Comparison of ENCODE assay signal across 1 cellular context in the genomic region with DNA sequence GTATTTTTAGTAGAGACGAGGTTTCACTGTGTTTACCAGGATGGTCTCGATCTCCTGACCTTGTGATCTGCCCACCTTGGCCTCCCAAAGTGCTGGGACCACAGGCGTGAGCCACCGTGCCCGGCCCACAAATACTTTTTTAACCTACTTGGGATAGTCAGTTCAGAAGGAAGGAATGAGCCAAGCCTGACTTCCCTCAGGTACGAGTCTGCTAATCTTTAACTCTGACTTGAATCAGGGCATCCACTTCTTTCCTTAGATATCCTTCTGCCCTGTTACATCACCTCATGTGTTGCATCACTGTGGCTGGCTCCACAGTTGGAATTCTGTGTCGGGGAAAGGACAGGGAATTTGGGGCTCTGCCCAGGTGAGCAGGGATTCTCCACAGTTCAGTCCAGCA.
TF ChIP-seq lines count a peak whose summit lies in the region.

No MANE protein-coding gene starts in this region.

TF ChIP-seq in HepG2, 621 proteins besides CTCF, POLR2A, EP300 and RAD21 (continued from another document and continues in another):
- TF ChIP-seq, protein P1, sequence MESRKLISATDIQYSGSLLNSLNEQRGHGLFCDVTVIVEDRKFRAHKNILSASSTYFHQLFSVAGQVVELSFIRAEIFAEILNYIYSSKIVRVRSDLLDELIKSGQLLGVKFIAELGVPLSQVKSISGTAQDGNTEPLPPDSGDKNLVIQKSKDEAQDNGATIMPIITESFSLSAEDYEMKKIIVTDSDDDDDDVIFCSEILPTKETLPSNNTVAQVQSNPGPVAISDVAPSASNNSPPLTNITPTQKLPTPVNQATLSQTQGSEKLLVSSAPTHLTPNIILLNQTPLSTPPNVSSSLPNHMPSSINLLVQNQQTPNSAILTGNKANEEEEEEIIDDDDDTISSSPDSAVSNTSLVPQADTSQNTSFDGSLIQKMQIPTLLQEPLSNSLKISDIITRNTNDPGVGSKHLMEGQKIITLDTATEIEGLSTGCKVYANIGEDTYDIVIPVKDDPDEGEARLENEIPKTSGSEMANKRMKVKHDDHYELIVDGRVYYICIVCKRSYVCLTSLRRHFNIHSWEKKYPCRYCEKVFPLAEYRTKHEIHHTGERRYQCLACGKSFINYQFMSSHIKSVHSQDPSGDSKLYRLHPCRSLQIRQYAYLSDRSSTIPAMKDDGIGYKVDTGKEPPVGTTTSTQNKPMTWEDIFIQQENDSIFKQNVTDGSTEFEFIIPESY (CRISPR knock-in tag; IDR thresholded peaks at IDR 0.05): peak; percentile 53; the same call in 1 of the 2 replicates
- TF ChIP-seq ZNF274 (CRISPR knock-in tag; IDR thresholded peaks at IDR 0.05) (no peak), GABPB1 (CRISPR knock-in tag; IDR thresholded peaks at IDR 0.05) (no peak; the same call in 1 of the 2 replicates), NR1H2 (CRISPR knock-in tag; IDR thresholded peaks at IDR 0.05; ENCODE audit: borderline replicate concordance, low read depth) (no peak), RARA (CRISPR knock-in tag; IDR thresholded peaks at IDR 0.05) (peak; percentile 79), FOXA1 (IDR thresholded peaks at IDR 0.05) (no peak), FOXA1 (CRISPR knock-in tag; IDR thresholded peaks at IDR 0.05) (no peak), ZNF7 (CRISPR knock-in tag; IDR thresholded peaks at IDR 0.05) (no peak), CREB1 (IDR thresholded peaks at IDR 0.05) (no peak), CREB1 (CRISPR knock-in tag; IDR thresholded peaks at IDR 0.05) (peak; percentile 65), GABPA (IDR thresholded peaks at IDR 0.05; ENCODE audit: low read depth, low read length) (no peak), GABPA (CRISPR knock-in tag; IDR thresholded peaks at IDR 0.05; ENCODE audit: low read depth) (no peak), ZNF839 (CRISPR knock-in tag; IDR thresholded peaks at IDR 0.05; ENCODE audit: borderline replicate concordance) (no peak), HNRNPK (IDR thresholded peaks at IDR 0.05; ENCODE audit: low read depth, low read length, poor library complexity, severe bottlenecking) (no peak), TBP (CRISPR knock-in tag; IDR thresholded peaks at IDR 0.05) (no peak), SMAD3 (CRISPR knock-in tag; IDR thresholded peaks at IDR 0.05) (peak; percentile 96), ZNF138 (CRISPR knock-in tag; IDR thresholded peaks at IDR 0.05; ENCODE audit: low read depth) (no peak), ZNF160 (CRISPR knock-in tag; IDR thresholded peaks at IDR 0.05) (no peak), ZFX (CRISPR knock-in tag; IDR thresholded peaks at IDR 0.05; ENCODE audit: low read depth) (peak; percentile 21; the same call in 1 of the 2 replicates), TEAD3 (CRISPR knock-in tag; optimal IDR thresholded peaks at IDR 0.05; ENCODE audit: borderline replicate concordance) (peak; percentile 90), NR2F6 (IDR thresholded peaks at IDR 0.05) (peak; percentile 68; the same call in 1 of the 2 replicates), NR2F6 (CRISPR knock-in tag; IDR thresholded peaks at IDR 0.05) (peak; percentile 81), DNMT3B (CRISPR knock-in tag; conservative IDR thresholded peaks at IDR 0.05) (no peak), PPARG (CRISPR knock-in tag; conservative IDR thresholded peaks at IDR 0.05) (peak; percentile 75), RFXANK (CRISPR knock-in tag; IDR thresholded peaks at IDR 0.05) (no peak), ZNF644 (CRISPR knock-in tag; IDR thresholded peaks at IDR 0.05; ENCODE audit: low read depth) (peak; percentile 98), ZNF569 (CRISPR knock-in tag; IDR thresholded peaks at IDR 0.05; ENCODE audit: borderline replicate concordance) (no peak), ZNF558 (CRISPR knock-in tag; IDR thresholded peaks at IDR 0.05; ENCODE audit: borderline replicate concordance) (no peak), ZNF264 (CRISPR knock-in tag; IDR thresholded peaks at IDR 0.05) (peak; percentile 88; the same call in 1 of the 2 replicates), ZNF782 (CRISPR knock-in tag; IDR thresholded peaks at IDR 0.05; ENCODE audit: borderline replicate concordance) (no peak), LCORL (IDR thresholded peaks at IDR 0.05) (0 out of 2 replicates have a peak, but pooled peaks have one; percentile 18), LCORL (CRISPR knock-in tag; IDR thresholded peaks at IDR 0.05) (peak; percentile 87), ZNF678 (CRISPR knock-in tag; IDR thresholded peaks at IDR 0.05) (no peak), ZSCAN20 (CRISPR knock-in tag; IDR thresholded peaks at IDR 0.05; ENCODE audit: borderline replicate concordance) (no peak), SIX1 (CRISPR knock-in tag; IDR thresholded peaks at IDR 0.05; ENCODE audit: borderline replicate concordance) (peak; percentile 54; the same call in 1 of the 2 replicates), ZNF326 (CRISPR knock-in tag; IDR thresholded peaks at IDR 0.05; ENCODE audit: borderline replicate concordance) (no peak), PATZ1 (CRISPR knock-in tag; IDR thresholded peaks at IDR 0.05) (peak; percentile 59; the same call in 1 of the 2 replicates), KLF13 (CRISPR knock-in tag; IDR thresholded peaks at IDR 0.05) (no peak), ZNF747 (CRISPR knock-in tag; IDR thresholded peaks at IDR 0.05; ENCODE audit: borderline replicate concordance) (no peak), CENPT (CRISPR knock-in tag; IDR thresholded peaks at IDR 0.05; ENCODE audit: low read depth) (no peak)
- TF ChIP-seq, protein P2, sequence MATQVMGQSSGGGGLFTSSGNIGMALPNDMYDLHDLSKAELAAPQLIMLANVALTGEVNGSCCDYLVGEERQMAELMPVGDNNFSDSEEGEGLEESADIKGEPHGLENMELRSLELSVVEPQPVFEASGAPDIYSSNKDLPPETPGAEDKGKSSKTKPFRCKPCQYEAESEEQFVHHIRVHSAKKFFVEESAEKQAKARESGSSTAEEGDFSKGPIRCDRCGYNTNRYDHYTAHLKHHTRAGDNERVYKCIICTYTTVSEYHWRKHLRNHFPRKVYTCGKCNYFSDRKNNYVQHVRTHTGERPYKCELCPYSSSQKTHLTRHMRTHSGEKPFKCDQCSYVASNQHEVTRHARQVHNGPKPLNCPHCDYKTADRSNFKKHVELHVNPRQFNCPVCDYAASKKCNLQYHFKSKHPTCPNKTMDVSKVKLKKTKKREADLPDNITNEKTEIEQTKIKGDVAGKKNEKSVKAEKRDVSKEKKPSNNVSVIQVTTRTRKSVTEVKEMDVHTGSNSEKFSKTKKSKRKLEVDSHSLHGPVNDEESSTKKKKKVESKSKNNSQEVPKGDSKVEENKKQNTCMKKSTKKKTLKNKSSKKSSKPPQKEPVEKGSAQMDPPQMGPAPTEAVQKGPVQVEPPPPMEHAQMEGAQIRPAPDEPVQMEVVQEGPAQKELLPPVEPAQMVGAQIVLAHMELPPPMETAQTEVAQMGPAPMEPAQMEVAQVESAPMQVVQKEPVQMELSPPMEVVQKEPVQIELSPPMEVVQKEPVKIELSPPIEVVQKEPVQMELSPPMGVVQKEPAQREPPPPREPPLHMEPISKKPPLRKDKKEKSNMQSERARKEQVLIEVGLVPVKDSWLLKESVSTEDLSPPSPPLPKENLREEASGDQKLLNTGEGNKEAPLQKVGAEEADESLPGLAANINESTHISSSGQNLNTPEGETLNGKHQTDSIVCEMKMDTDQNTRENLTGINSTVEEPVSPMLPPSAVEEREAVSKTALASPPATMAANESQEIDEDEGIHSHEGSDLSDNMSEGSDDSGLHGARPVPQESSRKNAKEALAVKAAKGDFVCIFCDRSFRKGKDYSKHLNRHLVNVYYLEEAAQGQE (IDR thresholded peaks at IDR 0.05; ENCODE audit: borderline replicate concordance in 1 of 2, low read depth in 1 of 2, low read length in 2 of 2): 0 out of 4 replicates have a peak, but pooled peaks of 1 of the 2 experiments have one; percentile 30
- TF ChIP-seq, protein P3, sequence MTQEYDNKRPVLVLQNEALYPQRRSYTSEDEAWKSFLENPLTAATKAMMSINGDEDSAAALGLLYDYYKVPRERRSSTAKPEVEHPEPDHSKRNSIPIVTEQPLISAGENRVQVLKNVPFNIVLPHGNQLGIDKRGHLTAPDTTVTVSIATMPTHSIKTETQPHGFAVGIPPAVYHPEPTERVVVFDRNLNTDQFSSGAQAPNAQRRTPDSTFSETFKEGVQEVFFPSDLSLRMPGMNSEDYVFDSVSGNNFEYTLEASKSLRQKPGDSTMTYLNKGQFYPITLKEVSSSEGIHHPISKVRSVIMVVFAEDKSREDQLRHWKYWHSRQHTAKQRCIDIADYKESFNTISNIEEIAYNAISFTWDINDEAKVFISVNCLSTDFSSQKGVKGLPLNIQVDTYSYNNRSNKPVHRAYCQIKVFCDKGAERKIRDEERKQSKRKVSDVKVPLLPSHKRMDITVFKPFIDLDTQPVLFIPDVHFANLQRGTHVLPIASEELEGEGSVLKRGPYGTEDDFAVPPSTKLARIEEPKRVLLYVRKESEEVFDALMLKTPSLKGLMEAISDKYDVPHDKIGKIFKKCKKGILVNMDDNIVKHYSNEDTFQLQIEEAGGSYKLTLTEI (CRISPR knock-in tag; conservative IDR thresholded peaks at IDR 0.05): no peak
- TF ChIP-seq, protein P4, sequence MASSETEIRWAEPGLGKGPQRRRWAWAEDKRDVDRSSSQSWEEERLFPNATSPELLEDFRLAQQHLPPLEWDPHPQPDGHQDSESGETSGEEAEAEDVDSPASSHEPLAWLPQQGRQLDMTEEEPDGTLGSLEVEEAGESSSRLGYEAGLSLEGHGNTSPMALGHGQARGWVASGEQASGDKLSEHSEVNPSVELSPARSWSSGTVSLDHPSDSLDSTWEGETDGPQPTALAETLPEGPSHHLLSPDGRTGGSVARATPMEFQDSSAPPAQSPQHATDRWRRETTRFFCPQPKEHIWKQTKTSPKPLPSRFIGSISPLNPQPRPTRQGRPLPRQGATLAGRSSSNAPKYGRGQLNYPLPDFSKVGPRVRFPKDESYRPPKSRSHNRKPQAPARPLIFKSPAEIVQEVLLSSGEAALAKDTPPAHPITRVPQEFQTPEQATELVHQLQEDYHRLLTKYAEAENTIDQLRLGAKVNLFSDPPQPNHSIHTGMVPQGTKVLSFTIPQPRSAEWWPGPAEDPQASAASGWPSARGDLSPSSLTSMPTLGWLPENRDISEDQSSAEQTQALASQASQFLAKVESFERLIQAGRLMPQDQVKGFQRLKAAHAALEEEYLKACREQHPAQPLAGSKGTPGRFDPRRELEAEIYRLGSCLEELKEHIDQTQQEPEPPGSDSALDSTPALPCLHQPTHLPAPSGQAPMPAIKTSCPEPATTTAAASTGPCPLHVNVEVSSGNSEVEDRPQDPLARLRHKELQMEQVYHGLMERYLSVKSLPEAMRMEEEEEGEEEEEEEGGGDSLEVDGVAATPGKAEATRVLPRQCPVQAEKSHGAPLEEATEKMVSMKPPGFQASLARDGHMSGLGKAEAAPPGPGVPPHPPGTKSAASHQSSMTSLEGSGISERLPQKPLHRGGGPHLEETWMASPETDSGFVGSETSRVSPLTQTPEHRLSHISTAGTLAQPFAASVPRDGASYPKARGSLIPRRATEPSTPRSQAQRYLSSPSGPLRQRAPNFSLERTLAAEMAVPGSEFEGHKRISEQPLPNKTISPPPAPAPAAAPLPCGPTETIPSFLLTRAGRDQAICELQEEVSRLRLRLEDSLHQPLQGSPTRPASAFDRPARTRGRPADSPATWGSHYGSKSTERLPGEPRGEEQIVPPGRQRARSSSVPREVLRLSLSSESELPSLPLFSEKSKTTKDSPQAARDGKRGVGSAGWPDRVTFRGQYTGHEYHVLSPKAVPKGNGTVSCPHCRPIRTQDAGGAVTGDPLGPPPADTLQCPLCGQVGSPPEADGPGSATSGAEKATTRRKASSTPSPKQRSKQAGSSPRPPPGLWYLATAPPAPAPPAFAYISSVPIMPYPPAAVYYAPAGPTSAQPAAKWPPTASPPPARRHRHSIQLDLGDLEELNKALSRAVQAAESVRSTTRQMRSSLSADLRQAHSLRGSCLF (CRISPR knock-in tag; IDR thresholded peaks at IDR 0.05; ENCODE audit: borderline replicate concordance): no peak
- TF ChIP-seq, protein P5, sequence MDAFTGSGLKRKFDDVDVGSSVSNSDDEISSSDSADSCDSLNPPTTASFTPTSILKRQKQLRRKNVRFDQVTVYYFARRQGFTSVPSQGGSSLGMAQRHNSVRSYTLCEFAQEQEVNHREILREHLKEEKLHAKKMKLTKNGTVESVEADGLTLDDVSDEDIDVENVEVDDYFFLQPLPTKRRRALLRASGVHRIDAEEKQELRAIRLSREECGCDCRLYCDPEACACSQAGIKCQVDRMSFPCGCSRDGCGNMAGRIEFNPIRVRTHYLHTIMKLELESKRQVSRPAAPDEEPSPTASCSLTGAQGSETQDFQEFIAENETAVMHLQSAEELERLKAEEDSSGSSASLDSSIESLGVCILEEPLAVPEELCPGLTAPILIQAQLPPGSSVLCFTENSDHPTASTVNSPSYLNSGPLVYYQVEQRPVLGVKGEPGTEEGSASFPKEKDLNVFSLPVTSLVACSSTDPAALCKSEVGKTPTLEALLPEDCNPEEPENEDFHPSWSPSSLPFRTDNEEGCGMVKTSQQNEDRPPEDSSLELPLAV (CRISPR knock-in tag; conservative IDR thresholded peaks at IDR 0.05; ENCODE audit: low read depth): no peak
- TF ChIP-seq, protein P6, sequence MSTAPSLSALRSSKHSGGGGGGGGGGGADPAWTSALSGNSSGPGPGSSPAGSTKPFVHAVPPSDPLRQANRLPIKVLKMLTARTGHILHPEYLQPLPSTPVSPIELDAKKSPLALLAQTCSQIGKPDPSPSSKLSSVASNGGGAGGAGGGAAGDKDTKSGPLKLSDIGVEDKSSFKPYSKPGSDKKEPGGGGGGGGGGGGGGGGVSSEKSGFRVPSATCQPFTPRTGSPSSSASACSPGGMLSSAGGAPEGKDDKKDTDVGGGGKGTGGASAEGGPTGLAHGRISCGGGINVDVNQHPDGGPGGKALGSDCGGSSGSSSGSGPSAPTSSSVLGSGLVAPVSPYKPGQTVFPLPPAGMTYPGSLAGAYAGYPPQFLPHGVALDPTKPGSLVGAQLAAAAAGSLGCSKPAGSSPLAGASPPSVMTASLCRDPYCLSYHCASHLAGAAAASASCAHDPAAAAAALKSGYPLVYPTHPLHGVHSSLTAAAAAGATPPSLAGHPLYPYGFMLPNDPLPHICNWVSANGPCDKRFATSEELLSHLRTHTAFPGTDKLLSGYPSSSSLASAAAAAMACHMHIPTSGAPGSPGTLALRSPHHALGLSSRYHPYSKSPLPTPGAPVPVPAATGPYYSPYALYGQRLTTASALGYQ (CRISPR knock-in tag; IDR thresholded peaks at IDR 0.05): no peak
